Comparison of ENCODE assay signal across 9 cellular contexts in genomic region chr17:46154151-46154816, GRCh38. TPM values are rescaled to one million over a fixed set of nuclear protein-coding genes. Genes with fewer than 3 reads are reported as not detected.
DNase-seq lines count a peak whose midpoint lies in the region; ATAC-seq, FAIRE-seq and TF ChIP-seq lines count a peak whose summit lies in the region.
"Had no signal": no experiment of that assay in that cellular context is flagged by ENCODE, and none has a peak within 500 bp of the region (broad histone marks: within the 10 kb centered on the region; RNA-seq: fewer than 3 reads in every experiment).

No MANE protein-coding gene starts in this region.

- peak overlapping the region; percentile 48 for H3K4me3 Mint-ChIP-seq in activated T-cell treated with anti-CD3 and anti-CD28 coated beads, Interleukin-2, amount 50 U/mL, for 4 hours

- no peaks in the 10 kb centered on the region for H3K27me3 ChIP-seq in HUES6 (ENCODE audit: control insufficient read depth, insufficient read depth, low read length)
- no peaks in the 10 kb centered on the region for H3K27me3 ChIP-seq in left lung
- H3K27me3 ChIP-seq in mammary epithelial cell (ENCODE audit: insufficient read depth, low read length), result no peaks in the 10 kb centered on the region

- H4K20me1 ChIP-seq in mammary epithelial cell (ENCODE audit: insufficient read depth, low read length), result peaks cover 7% of the 10 kb centered on the region

- H3K4me1 ChIP-seq in HUES6 (ENCODE audit: control insufficient read depth, insufficient read depth, low read length) (peaks cover 45% of the 10 kb centered on the region), left lung (peaks cover 92 to 100% of the 10 kb centered on the region in 2 donors), mammary epithelial cell (ENCODE audit: insufficient read depth, low read length) (peaks cover 9% of the 10 kb centered on the region)

- H3K9me3 ChIP-seq in HUES6 (ENCODE audit: control insufficient read depth, insufficient read depth, low read depth, low read length) (no peaks in the 10 kb centered on the region), left lung (no peaks in the 10 kb centered on the region), mammary epithelial cell (replicated peaks; ENCODE audit: insufficient read depth, low read length) (no peaks in the 10 kb centered on the region)

- dilution Hi-C loops in mammary epithelial cell (cut with HindIII; ENCODE audit: low sequenced_read_pairs), result no loop called here

- WGBS in mammary epithelial cell (ENCODE audit: low coverage, missing lambda C conversion rate), result 64% methylated on average over 7 of the region's 9 CpGs

- H3K36me3 Mint-ChIP-seq in activated T-cell treated with anti-CD3 and anti-CD28 coated beads, Interleukin-2, amount 50 U/mL, for 4 hours (ENCODE audit: insufficient read depth), result peaks cover 12% of the 10 kb centered on the region

- in situ Hi-C loops in mammary epithelial cell (cut with MboI; ENCODE audit: low sequenced_read_pairs in 2 of 2), result no loop called here

- H3K4me2 ChIP-seq in mammary epithelial cell (ENCODE audit: insufficient read depth, low read depth, low read length), result no peak overlapping the region

- H3K79me2 ChIP-seq in mammary epithelial cell (ENCODE audit: insufficient read depth, low read length), result peaks cover 98% of the 10 kb centered on the region

- TF ChIP-seq CTCF in left lung (IDR thresholded peaks at IDR 0.05), result no peak
- no peak for TF ChIP-seq CTCF in mammary epithelial cell (conservative IDR thresholded peaks at IDR 0.05 in 1 of 2, IDR thresholded peaks at IDR 0.05 in 1 of 2; ENCODE audit: extremely low read depth in 1 of 2, insufficient read depth in 1 of 2, low read depth in 1 of 2, low read length in 2 of 2)

- H3K27me3 Mint-ChIP-seq in activated T-cell treated with anti-CD3 and anti-CD28 coated beads, Interleukin-2, amount 50 U/mL, for 4 hours (ENCODE audit: low read depth), result no peaks in the 10 kb centered on the region

- H3K9ac ChIP-seq in HUES6 (ENCODE audit: low read length), result peak overlapping the region; percentile 14
- H3K9ac ChIP-seq in mammary epithelial cell (ENCODE audit: insufficient read depth, low read length), result no peak overlapping the region

- DNase-seq in A172 (ENCODE audit: low spot score) (peak; percentile 44), left lung (no peak), RCC 7860 (ENCODE audit: low spot score) (no peak), mammary epithelial cell (no peak)
- no peak for DNase-seq in activated T-cell treated with anti-CD3 and anti-CD28 coated beads, Interleukin-2, amount 50 U/mL, for 4 hours
- DNase-seq: aorta had no signal

- no peak overlapping the region for H2AFZ ChIP-seq in mammary epithelial cell (ENCODE audit: low read depth, low read length)

- no peaks in the 10 kb centered on the region for H3K9me3 Mint-ChIP-seq in activated T-cell treated with anti-CD3 and anti-CD28 coated beads, Interleukin-2, amount 50 U/mL, for 4 hours

- no peak overlapping the region for H3K27ac ChIP-seq in HUES6 (ENCODE audit: low read depth, low read length)
- H3K27ac ChIP-seq in left lung, result peak overlapping the region; percentile 22 to 51
- no peak overlapping the region for H3K27ac ChIP-seq in mammary epithelial cell (ENCODE audit: insufficient read depth, low read depth, low read length)

- no peak for FAIRE-seq in RCC 7860 (lab: Jason Lieb, UNC)

- H3K4me1 Mint-ChIP-seq in activated T-cell treated with anti-CD3 and anti-CD28 coated beads, Interleukin-2, amount 50 U/mL, for 4 hours (ENCODE audit: low read depth), result peaks cover 91% of the 10 kb centered on the region

- peak in 1 of 2 donors; percentile 8 for ATAC-seq in activated T-cell treated with anti-CD3 and anti-CD28 coated beads, Interleukin-2, amount 50 U/mL, for 4 hours
- ATAC-seq in left lung (no peak), GM21723 (IDR thresholded peaks at IDR 0.05; ENCODE audit: unreplicated experiment) (no peak), HG02623 (IDR thresholded peaks at IDR 0.05; ENCODE audit: unreplicated experiment) (no peak)

- 0 out of 2 replicates have a peak, but pooled peaks cover 2% of the 10 kb centered on the region for H3K36me3 ChIP-seq in HUES6 (ENCODE audit: control insufficient read depth, insufficient read depth, low read length)
- no peaks in the 10 kb centered on the region for H3K36me3 ChIP-seq in left lung
- H3K36me3 ChIP-seq in mammary epithelial cell (ENCODE audit: insufficient read depth, low read length), result no peaks in the 10 kb centered on the region

- BruUV-seq in mammary epithelial cell (replicated peaks; lab: Mats Ljungman, UMichigan), result no TSS peak

- intact Hi-C loops in left lung (cut with DNase I), result loop anchor here in 1 of 2 donors (5.0 kb wide), 1 partner anchor 47 kb away; no protein-coding TSS in a partner anchor
- intact Hi-C loops in mammary epithelial cell (cut with micrococcal nuclease), result no loop called here

- H3K4me3 ChIP-seq in HUES6 (ENCODE audit: low read depth, low read length) (no peak overlapping the region), left lung (no peak overlapping the region), mammary epithelial cell (replicated peaks in 1 of 3; ENCODE audit: insufficient read depth in 1 of 3, low read depth in 2 of 3, low read length in 3 of 3) (no peak overlapping the region)

- CTCF ChIA-PET in mammary epithelial cell (lab: Charles Lee; ENCODE audit: low non-redundant PET), result interaction anchor here (0.6 kb wide), 1 partner anchor 110 kb away, joined by 3 read pairs; no protein-coding TSS in a partner anchor

RNA-seq across cellular contexts. Expression of gene KANSL1, which starts 38.9 kb away (rescaled TPM):
- total RNA-seq in A172 (2014; rRNA removed; shearing (Covaris generic)), result 21.6 and 24.9 TPM in 2 replicates
- 10 to 100 TPM; 44.1 to 58.1 (median 47.7) TPM for total RNA-seq in activated T-cell treated with anti-CD3 and anti-CD28 coated beads, Interleukin-2, amount 50 U/mL, for 4 hours
- total RNA-seq in left lung, result 10 to 100 TPM; 65.9 to 67.8 TPM
- 10 to 100 TPM; 54.3 to 56.7 TPM for total RNA-seq in mammary epithelial cell
- 3.1 TPM for polyA plus RNA-seq in mammary epithelial cell
- 74.6 TPM for polyA minus RNA-seq in mammary epithelial cell

Comparison
In these comparisons a context has a peak if more than half of its experiments do, and no peak if none do; other contexts are left out.
1. H3K27ac ChIP-seq: peak in left lung (2 of 2); none in HUES6 (single experiment) and mammary epithelial cell (single experiment).